18 cellular contexts compared by ENCODE assay signal in genomic region chr12:49370539-49370938, GRCh38. TPM values are rescaled to one million over a fixed set of nuclear protein-coding genes. Genes with fewer than 3 reads are reported as not detected.
DNase-seq lines count a peak whose midpoint lies in the region; ATAC-seq and TF ChIP-seq lines count a peak whose summit lies in the region.
"Had no signal": no experiment of that assay in that cellular context is flagged by ENCODE, and none has a peak within 500 bp of the region (broad histone marks: within the 10 kb centered on the region; RNA-seq: fewer than 3 reads in every experiment).

No MANE protein-coding gene starts in this region.

- H3K36me3 Mint-ChIP-seq in CD4-positive, alpha-beta T cell (ENCODE audit: low read depth) = peaks cover 9% of the 10 kb centered on the region

- H3K27me3 ChIP-seq in CD4-positive, alpha-beta T cell (ENCODE audit: control insufficient read depth, insufficient read depth, low read length) = no peaks in the 10 kb centered on the region
- H3K27me3 ChIP-seq in Karpas-422 (ENCODE audit: low read length) (no peaks in the 10 kb centered on the region), fibroblast of lung (ENCODE audit: control insufficient read depth, insufficient read depth, low read length) (no peaks in the 10 kb centered on the region), psoas muscle (ENCODE audit: insufficient read depth in 3 of 3, low read length in 2 of 3) (no peaks in the 10 kb centered on the region)
- H3K27me3 ChIP-seq: dorsolateral prefrontal cortex, pancreas, testis had no signal

- H3K4me1 ChIP-seq in Karpas-422 (ENCODE audit: low read length) (peaks cover 37% of the 10 kb centered on the region), fibroblast of lung (ENCODE audit: control insufficient read depth, extremely low read depth, insufficient read depth, low read length) (peaks cover 2% of the 10 kb centered on the region), psoas muscle (peaks cover 28% of the 10 kb centered on the region)

- H2AFZ ChIP-seq in Karpas-422 (ENCODE audit: low read length) (no peak overlapping the region), fibroblast of lung (ENCODE audit: low read length) (no peak overlapping the region)

- ATAC-seq in CD4-positive, alpha-beta T cell (ENCODE audit: poor library complexity) = no peak
- ATAC-seq in psoas muscle (no peak), HG03521 (IDR thresholded peaks at IDR 0.05; ENCODE audit: unreplicated experiment) (no peak)
- ATAC-seq: naive thymus-derived CD4-positive, alpha-beta T cell; PC-3 had no signal

- H3K27me3 Mint-ChIP-seq in CD4-positive, alpha-beta T cell = no peaks in the 10 kb centered on the region
- H3K27me3 Mint-ChIP-seq: naive thymus-derived CD4-positive, alpha-beta T cell; stimulated activated naive B cell treated with anti-CD40 and anti-IgM and Interleukin-4, amounts not matched to agents 10 μg/mL and 1 μg/mL and 100 μg/mL, for 72 hours had no signal

- intact Hi-C loops in CD4-positive, alpha-beta T cell (cut with DNase I, micrococcal nuclease) = no loop called here
- intact Hi-C loops in psoas muscle (cut with DNase I) = no loop called here

- no peaks in the 10 kb centered on the region for H3K9me3 Mint-ChIP-seq in CD4-positive, alpha-beta T cell
- H3K9me3 Mint-ChIP-seq: naive thymus-derived CD4-positive, alpha-beta T cell; stimulated activated naive B cell treated with anti-CD40 and anti-IgM and Interleukin-4, amounts not matched to agents 10 μg/mL and 1 μg/mL and 100 μg/mL, for 72 hours; T-helper 1 cell treated with Interleukin-12 subunit alpha and Interleukin-12 subunit beta and Interleukin-4 antibody, amounts not matched to agents 30 μg/mL and 1 μg/mL, for 36 hours had no signal

- H3K27ac Mint-ChIP-seq in CD4-positive, alpha-beta T cell = peak overlapping the region; percentile 56
- H3K27ac Mint-ChIP-seq: stimulated activated naive B cell treated with anti-CD40 and anti-IgM and Interleukin-4, amounts not matched to agents 10 μg/mL and 1 μg/mL and 100 μg/mL, for 72 hours; T-helper 1 cell treated with Interleukin-12 subunit alpha and Interleukin-12 subunit beta and Interleukin-4 antibody, amounts not matched to agents 30 μg/mL and 1 μg/mL, for 36 hours had no signal

- H3K36me3 ChIP-seq in Karpas-422 (ENCODE audit: insufficient read depth, low read length) = peaks cover 20% of the 10 kb centered on the region
- H3K36me3 ChIP-seq in fibroblast of lung (ENCODE audit: control insufficient read depth, insufficient read depth, low read length) = peaks cover 1% of the 10 kb centered on the region
- peaks cover 0 to 10% of the 10 kb centered on the region in 2 donors for H3K36me3 ChIP-seq in psoas muscle (ENCODE audit: insufficient read depth in 1 of 2, low read depth in 1 of 2)
- H3K36me3 ChIP-seq: pancreas had no signal

- POLR2A ChIA-PET in CD4-positive, alpha-beta T cell (lab: Charles Lee) = no interaction called here

- no peak for TF ChIP-seq CTCF in CD4-positive, alpha-beta T cell (IDR thresholded peaks at IDR 0.05)
- TF ChIP-seq CTCF in fibroblast of lung (conservative IDR thresholded peaks at IDR 0.05 in 1 of 2, IDR thresholded peaks at IDR 0.05 in 1 of 2; ENCODE audit: low read depth in 1 of 2, low read length in 2 of 2) = no peak
- no peak for TF ChIP-seq CTCF in psoas muscle (IDR thresholded peaks at IDR 0.05)

- CTCF ChIA-PET in CD4-positive, alpha-beta T cell (lab: Charles Lee) = interaction anchor here (1.3 to 7.0 kb wide), 4 partner anchors 13 to 143 kb away, joined by 3 to 33 read pairs (median 5); partner anchors contain the start of gene DNAJC22

- DNase-seq in CD4-positive, alpha-beta T cell = no peak
- DNase-seq in Karpas-422 = no peak
- no peak for DNase-seq in fibroblast of lung (ENCODE audit: low read depth in 2 of 2)
- DNase-seq in psoas muscle = no peak
- DNase-seq in SKM-1 treated with dmso at 0.1 percent for 144 hours (lab: John Stamatoyannopoulos, UW; ENCODE audit: unreplicated experiment) = no peak
- DNase-seq in activated CD4-positive, CD25-positive, alpha-beta regulatory T cell treated with anti-CD3 and anti-CD28 coated beads, Interleukin-2, amount 50 U/mL, for 72 hours = no peak
- DNase-seq: dorsolateral prefrontal cortex; NCI-H1930; SIG-M5; stimulated activated naive B cell treated with anti-CD40 and anti-IgM and Interleukin-4, amounts not matched to agents 10 μg/mL and 1 μg/mL and 100 μg/mL, for 72 hours had no signal

- H3K9ac ChIP-seq in Karpas-422 (ENCODE audit: low read length) = no peak overlapping the region
- no peak overlapping the region for H3K9ac ChIP-seq in fibroblast of lung (ENCODE audit: insufficient read depth, low read length)

- WGBS in psoas muscle, 3 donors = 88 to 91% (median 89%) methylated on average over 6 of the region's 6 CpGs

- H3K4me3 ChIP-seq in Karpas-422 (ENCODE audit: low read length) (no peak overlapping the region), fibroblast of lung (replicated peaks in 1 of 4; ENCODE audit: control extremely low read depth in 1 of 4, insufficient read depth in 1 of 4, low read depth in 3 of 4, low read length in 4 of 4) (no peak overlapping the region), psoas muscle (no peak overlapping the region)
- H3K4me3 ChIP-seq: pancreas, testis had no signal

- H3K79me2 ChIP-seq in Karpas-422 (ENCODE audit: low read length) = peaks cover 80% of the 10 kb centered on the region
- peaks cover 69% of the 10 kb centered on the region for H3K79me2 ChIP-seq in fibroblast of lung (ENCODE audit: control insufficient read depth, insufficient read depth, low read length)

- no peak overlapping the region for H3K27ac ChIP-seq in CD4-positive, alpha-beta T cell (ENCODE audit: low read depth, low read length)
- H3K27ac ChIP-seq in Karpas-422 (ENCODE audit: low read length) = peak overlapping the region; percentile 88; the same call in 1 of the 2 replicates
- H3K27ac ChIP-seq in fibroblast of lung (ENCODE audit: insufficient read depth, low read length) = no peak overlapping the region
- H3K27ac ChIP-seq in psoas muscle = peak overlapping the region; percentile 83

- H3K4me2 ChIP-seq in Karpas-422 (ENCODE audit: low read depth, low read length, poor library complexity, severe bottlenecking) = no peak overlapping the region
- peak overlapping the region; percentile 11 for H3K4me2 ChIP-seq in fibroblast of lung (ENCODE audit: extremely low read depth, insufficient read depth, low read length)

- H3K9me3 ChIP-seq in CD4-positive, alpha-beta T cell (ENCODE audit: control insufficient read depth, low read length) = no peaks in the 10 kb centered on the region
- H3K9me3 ChIP-seq in Karpas-422 (ENCODE audit: low read length) (no peaks in the 10 kb centered on the region), fibroblast of lung (ENCODE audit: control insufficient read depth, insufficient read depth, low read depth, low read length) (no peaks in the 10 kb centered on the region), psoas muscle (no peaks in the 10 kb centered on the region)
- H3K9me3 ChIP-seq: pancreas, testis had no signal

- no peaks in the 10 kb centered on the region for H3K9me2 ChIP-seq in Karpas-422 (replicated peaks; ENCODE audit: insufficient read depth, low read length)

- peaks cover 28% of the 10 kb centered on the region for H3K4me1 Mint-ChIP-seq in CD4-positive, alpha-beta T cell (ENCODE audit: low read depth)

- H4K20me1 ChIP-seq in Karpas-422 (ENCODE audit: insufficient read depth, low read depth, low read length) (peaks cover 4% of the 10 kb centered on the region; the same call in 1 of the 2 replicates), fibroblast of lung (ENCODE audit: control insufficient read depth, extremely low read depth, insufficient read depth, low read length) (no peaks in the 10 kb centered on the region)

- no peak overlapping the region for H3K4me3 Mint-ChIP-seq in CD4-positive, alpha-beta T cell
- H3K4me3 Mint-ChIP-seq: T-helper 1 cell treated with Interleukin-12 subunit alpha and Interleukin-12 subunit beta and Interleukin-4 antibody, amounts not matched to agents 30 μg/mL and 1 μg/mL, for 36 hours had no signal

RNA-seq across cellular contexts. Expression of gene SPATS2, which starts 3.3 kb away (rescaled TPM):
- 1 to 10 TPM; 6.1 to 6.4 TPM for total RNA-seq in CD4-positive, alpha-beta T cell
- 43.5 and 50.7 TPM in 2 replicates for total RNA-seq in Karpas-422 (2014; rRNA removed; shearing (Covaris generic); ENCODE audit: low replicate concordance)
- total RNA-seq in fibroblast of lung (14.1 and 22.1 TPM in 2 replicates), psoas muscle (10 to 100 TPM in 2 of 4 donors, 1 to 10 TPM in 2; 5.0 to 10.6 (median 9.7) TPM)
- polyA plus RNA-seq in fibroblast of lung (33.2 and 43.6 TPM in 2 replicates), psoas muscle (10 to 100 TPM in 1 of 3 donors, 1 to 10 TPM in 2; 4.4 to 10.1 (median 6.2) TPM)
- polyA plus RNA-seq in fibroblast of lung (2012) = 22.5 and 23.7 TPM in 2 replicates
- 41.3 and 84.8 TPM in 2 replicates for polyA minus RNA-seq in fibroblast of lung (ENCODE audit: low replicate concordance)

RNA-seq across cellular contexts. Expression of gene DNAJC22, which starts 23.9 kb away (rescaled TPM):
- total RNA-seq in CD4-positive, alpha-beta T cell = not detected
- total RNA-seq in Karpas-422 (2014; rRNA removed; shearing (Covaris generic); ENCODE audit: low replicate concordance) = not detected in 2 replicates
- total RNA-seq in fibroblast of lung = 4.6 and 4.8 TPM in 2 replicates
- 2.4 and 5.7 TPM in 2 replicates for polyA plus RNA-seq in fibroblast of lung
- polyA plus RNA-seq in fibroblast of lung (2012) = 2.5 and 4.6 TPM in 2 replicates
- polyA minus RNA-seq in fibroblast of lung (ENCODE audit: low replicate concordance) = 2.1 and 8.0 TPM in 2 replicates
- total RNA-seq in psoas muscle = under 1 TPM in 1 of 4 donors, not detected in 3; 0.08 TPM
- under 1 TPM in 1 of 3 donors, not detected in 2; 0.03 TPM for polyA plus RNA-seq in psoas muscle
- total RNA-seq: naive thymus-derived CD4-positive, alpha-beta T cell had no signal
- polyA plus RNA-seq: naive thymus-derived CD4-positive, alpha-beta T cell had no signal

RNA-seq across cellular contexts. Expression of gene C1QL4, which starts 33.6 kb away (rescaled TPM):
- total RNA-seq in CD4-positive, alpha-beta T cell = not detected
- not detected in 2 replicates for total RNA-seq in Karpas-422 (2014; rRNA removed; shearing (Covaris generic); ENCODE audit: low replicate concordance)
- total RNA-seq in fibroblast of lung (0.17 TPM in 1 of 2 replicates, not detected in the other), psoas muscle (not detected)
- polyA plus RNA-seq in fibroblast of lung (0.10 TPM in 1 of 2 replicates, not detected in the other), psoas muscle (not detected)
- 0.08 and 0.56 TPM in 2 replicates for polyA plus RNA-seq in fibroblast of lung (2012)
- polyA minus RNA-seq in fibroblast of lung (ENCODE audit: low replicate concordance) = not detected in 2 replicates
- total RNA-seq: cardiac septum; epithelial cell of proximal tubule; naive thymus-derived CD4-positive, alpha-beta T cell; pancreas had no signal
- polyA plus RNA-seq: naive thymus-derived CD4-positive, alpha-beta T cell; pancreas had no signal

RNA-seq across cellular contexts. Expression of gene TROAP, which starts 47.5 kb away (rescaled TPM):
- under 1 TPM; 0.30 to 0.31 TPM for total RNA-seq in CD4-positive, alpha-beta T cell
- total RNA-seq in Karpas-422 (2014; rRNA removed; shearing (Covaris generic); ENCODE audit: low replicate concordance) = 20.2 and 58.2 TPM in 2 replicates
- 0.51 and 6.3 TPM in 2 replicates for total RNA-seq in fibroblast of lung
- 4.8 and 22.4 TPM in 2 replicates for polyA plus RNA-seq in fibroblast of lung
- 8.0 and 26.6 TPM in 2 replicates for polyA plus RNA-seq in fibroblast of lung (2012)
- 20.1 and 62.8 TPM in 2 replicates for polyA minus RNA-seq in fibroblast of lung (ENCODE audit: low replicate concordance)
- under 1 TPM in 2 of 4 donors, not detected in 2; 0.39 to 0.48 TPM for total RNA-seq in psoas muscle
- under 1 TPM; 0.07 to 0.36 (median 0.26) TPM for polyA plus RNA-seq in psoas muscle
- total RNA-seq: cardiac septum had no signal

Comparison
In these comparisons a context has a peak if more than half of its experiments do, and no peak if none do; other contexts are left out.
1. H3K27ac ChIP-seq: peak in Karpas-422 (single experiment) and psoas muscle (single experiment); none in CD4-positive, alpha-beta T cell (single experiment) and fibroblast of lung (single experiment).